Comparison of ENCODE assay signal across 8 cellular contexts in genomic region chr10:62082729-62083412, GRCh38.
DNase-seq lines count a peak whose midpoint lies in the region; ATAC-seq and TF ChIP-seq lines count a peak whose summit lies in the region.

No MANE protein-coding gene starts in this region.

- peak overlapping the region in 1 of 2 donors; percentile 3 for H3K4me3 ChIP-seq in CD4-positive, alpha-beta memory T cell (ENCODE audit: low read length in 2 of 2)
- no peak overlapping the region for H3K4me3 ChIP-seq in MM.1S (ENCODE audit: low read length)

- H3K4me3 Mint-ChIP-seq in CD4-positive, alpha-beta memory T cell: peak overlapping the region; percentile 58 to 83 (median 73)
- peak overlapping the region; percentile 58 for H3K4me3 Mint-ChIP-seq in activated naive CD8-positive, alpha-beta T cell treated with anti-CD3 and anti-CD28 coated beads, Interleukin-2, amount 50 U/mL, for 24 hours

- intact Hi-C loops in CD4-positive, alpha-beta memory T cell (cut with micrococcal nuclease): loop anchor here (1.0 kb wide), 4 partner anchors 45 to 181 kb away; no protein-coding TSS in a partner anchor

- peaks cover 79% of the 10 kb centered on the region for H3K4me1 ChIP-seq in CD4-positive, alpha-beta memory T cell (ENCODE audit: insufficient read depth, low read length)
- H3K4me1 ChIP-seq in MM.1S (ENCODE audit: low read length): peaks cover 12% of the 10 kb centered on the region

- H4K20me1 ChIP-seq in MM.1S (ENCODE audit: insufficient read depth, low read length): peaks cover 4% of the 10 kb centered on the region; the same call in 1 of the 2 replicates

- peak overlapping the region; percentile 45 for H3K27ac ChIP-seq in CD4-positive, alpha-beta memory T cell (ENCODE audit: low read depth, low read length)
- peak overlapping the region; percentile 2; the same call in 1 of the 2 replicates for H3K27ac ChIP-seq in MM.1S (ENCODE audit: low read length)

- peaks cover 44 to 54% of the 10 kb centered on the region in 2 donors for H3K36me3 Mint-ChIP-seq in CD4-positive, alpha-beta memory T cell
- peaks cover 44% of the 10 kb centered on the region for H3K36me3 Mint-ChIP-seq in activated naive CD8-positive, alpha-beta T cell treated with anti-CD3 and anti-CD28 coated beads, Interleukin-2, amount 50 U/mL, for 24 hours (ENCODE audit: low read depth)

- peaks cover 44 to 77% (median 62%) of the 10 kb centered on the region in 4 donors for H3K4me1 Mint-ChIP-seq in CD4-positive, alpha-beta memory T cell
- H3K4me1 Mint-ChIP-seq in activated naive CD8-positive, alpha-beta T cell treated with anti-CD3 and anti-CD28 coated beads, Interleukin-2, amount 50 U/mL, for 24 hours: peaks cover 74% of the 10 kb centered on the region

- peaks cover 0 to 5% (median 0%) of the 10 kb centered on the region in 8 donors for H3K9me3 Mint-ChIP-seq in CD4-positive, alpha-beta memory T cell
- H3K9me3 Mint-ChIP-seq in activated naive CD8-positive, alpha-beta T cell treated with anti-CD3 and anti-CD28 coated beads, Interleukin-2, amount 50 U/mL, for 24 hours: peaks cover 4% of the 10 kb centered on the region

- H3K9me3 ChIP-seq in CD4-positive, alpha-beta memory T cell (ENCODE audit: control insufficient read depth in 1 of 2, low read length in 2 of 2): no peaks in the 10 kb centered on the region
- H3K9me3 ChIP-seq in MM.1S (replicated peaks; ENCODE audit: insufficient read depth, low read length): no peaks in the 10 kb centered on the region

- peak overlapping the region; percentile 24 to 95 (median 89) for H3K27ac Mint-ChIP-seq in CD4-positive, alpha-beta memory T cell
- H3K27ac Mint-ChIP-seq in activated naive CD8-positive, alpha-beta T cell treated with anti-CD3 and anti-CD28 coated beads, Interleukin-2, amount 50 U/mL, for 24 hours: peak overlapping the region; percentile 85

- no peaks in the 10 kb centered on the region for H3K27me3 Mint-ChIP-seq in CD4-positive, alpha-beta memory T cell
- H3K27me3 Mint-ChIP-seq in activated naive CD8-positive, alpha-beta T cell treated with anti-CD3 and anti-CD28 coated beads, Interleukin-2, amount 50 U/mL, for 24 hours: no peaks in the 10 kb centered on the region

- ATAC-seq in GM21390 (IDR thresholded peaks at IDR 0.05; ENCODE audit: unreplicated experiment): peak; percentile 32
- ATAC-seq in activated naive CD8-positive, alpha-beta T cell treated with anti-CD3 and anti-CD28 coated beads, Interleukin-2, amount 50 U/mL, for 24 hours: peak; percentile 64

- no peaks in the 10 kb centered on the region for H3K9me2 ChIP-seq in MM.1S (replicated peaks; ENCODE audit: insufficient read depth, low read length)

- H3K79me2 ChIP-seq in MM.1S (ENCODE audit: low read length): peaks cover 87% of the 10 kb centered on the region

- DNase-seq in CD4-positive, alpha-beta memory T cell: peak; percentile 58 to 74 (median 64)
- DNase-seq in MM.1S (no peak), iris pigment epithelial cell (ENCODE audit: low read depth) (peak; percentile 72), NCI-H1092 (lab: John Stamatoyannopoulos, UW) (no peak)
- DNase-seq in activated naive CD8-positive, alpha-beta T cell treated with anti-CD3 and anti-CD28 coated beads, Interleukin-2, amount 50 U/mL, for 24 hours: no peak
- peak; percentile 9 for DNase-seq in stimulated activated naive CD4-positive, alpha-beta T cell treated with Interleukin-2 at 50 U/mL for 16 hours (lab: John Stamatoyannopoulos, UW)
- no peak for DNase-seq in effector CD8-positive, alpha-beta T cell (lab: John Stamatoyannopoulos, UW)

- no peaks in the 10 kb centered on the region for H3K27me3 ChIP-seq in CD4-positive, alpha-beta memory T cell (ENCODE audit: insufficient read depth, low read length)
- H3K27me3 ChIP-seq in MM.1S (replicated peaks; ENCODE audit: insufficient read depth, low read length): no peaks in the 10 kb centered on the region

- peaks cover 21% of the 10 kb centered on the region for H3K36me3 ChIP-seq in CD4-positive, alpha-beta memory T cell (ENCODE audit: insufficient read depth, low read length)
- H3K36me3 ChIP-seq in MM.1S (replicated peaks; ENCODE audit: insufficient read depth, low read length): peaks cover 20% of the 10 kb centered on the region

- no peak for TF ChIP-seq CTCF in MM.1S (IDR thresholded peaks at IDR 0.05; ENCODE audit: low read length)

- POLR2A ChIA-PET in CD4-positive, alpha-beta memory T cell (lab: Charles Lee; ENCODE audit: partially characterized antibody): interaction anchor here (0.7 to 8.6 kb wide), 21 partner anchors 10 to 184 kb away, joined by 3 to 133 read pairs (median 4); partner anchors contain the start of gene ARID5B

- no peak overlapping the region; the same call in 1 of the 2 replicates for H3K4me2 ChIP-seq in MM.1S (ENCODE audit: low read depth, low read length)

- CTCF ChIA-PET in CD4-positive, alpha-beta memory T cell (lab: Charles Lee; ENCODE audit: partially characterized antibody): interaction anchor here (0.7 to 2.2 kb wide), 12 partner anchors 26 to 186 kb away, joined by 3 to 11 read pairs (median 3); no protein-coding TSS in a partner anchor

- H3K9ac ChIP-seq in MM.1S (ENCODE audit: low read length): no peak overlapping the region

- no peaks in the 10 kb centered on the region for H3F3A ChIP-seq in MM.1S (ENCODE audit: insufficient read depth, low read length)

- H2AFZ ChIP-seq in MM.1S (ENCODE audit: low read length): no peak overlapping the region

Comparison
In these comparisons a context has a peak if more than half of its experiments do, and no peak if none do; other contexts are left out.
1. DNase-seq: peak in CD4-positive, alpha-beta memory T cell (5 of 5), iris pigment epithelial cell (single experiment) and stimulated activated naive CD4-positive, alpha-beta T cell treated with Interleukin-2 at 50 U/mL for 16 hours (single experiment); none in MM.1S (single experiment), activated naive CD8-positive, alpha-beta T cell treated with anti-CD3 and anti-CD28 coated beads, Interleukin-2, amount 50 U/mL, for 24 hours (single experiment), NCI-H1092 (single experiment) and effector CD8-positive, alpha-beta T cell (single experiment).